Comparison of ENCODE assay signal across 9 cellular contexts in genomic region chr15:66619152-66619903, GRCh38. TPM values are rescaled to one million over a fixed set of nuclear protein-coding genes. Genes with fewer than 3 reads are reported as not detected.
DNase-seq lines count a peak whose midpoint lies in the region; ATAC-seq, FAIRE-seq and TF ChIP-seq lines count a peak whose summit lies in the region.
"Had no signal": no experiment of that assay in that cellular context is flagged by ENCODE, and none has a peak within 500 bp of the region (broad histone marks: within the 10 kb centered on the region; RNA-seq: fewer than 3 reads in every experiment).

No MANE protein-coding gene starts in this region.

- peak in 9 of 10 experiments; percentile 7 to 50 (median 19) for DNase-seq in CD4-positive, alpha-beta T cell
- DNase-seq in H7 (peak; percentile 90), RCC 7860 (ENCODE audit: low spot score) (peak; percentile 64), cardiac septum (ENCODE audit: low spot score) (peak; percentile 86), posterior cingulate gyrus (peak; percentile 26 to 94 (median 66))
- peak; percentile 54 for DNase-seq in activated naive CD8-positive, alpha-beta T cell treated with anti-CD3 and anti-CD28 coated beads for 36 hours

- POLR2A ChIA-PET in CD4-positive, alpha-beta T cell (lab: Charles Lee): interaction anchor here (1.4 kb wide), 1 partner anchor 82 kb away, joined by 3 read pairs; no protein-coding TSS in a partner anchor

- intact Hi-C loops in CD4-positive, alpha-beta T cell (cut with DNase I, micrococcal nuclease): loop anchor here (1.0 to 5.0 kb wide), 2 partner anchors 155 to 233 kb away; no protein-coding TSS in a partner anchor
- intact Hi-C loops in cardiac septum (cut with DNase I) (loop anchor here (1.0 to 5.0 kb wide), 4 partner anchors 43 to 233 kb away; no protein-coding TSS in a partner anchor), posterior cingulate gyrus (cut with DNase I) (loop anchor here (2.0 to 5.0 kb wide), 3 partner anchors 83 to 231 kb away; partner anchors contain the start of gene SMAD6)

- no peak overlapping the region for H3K4me3 Mint-ChIP-seq in CD4-positive, alpha-beta T cell
- no peak overlapping the region for H3K4me3 Mint-ChIP-seq in activated naive CD8-positive, alpha-beta T cell treated with anti-CD3 and anti-CD28 coated beads for 36 hours

- peak; percentile 44 for ATAC-seq in CD4-positive, alpha-beta T cell (ENCODE audit: poor library complexity)
- ATAC-seq in HG03039 (IDR thresholded peaks at IDR 0.05; ENCODE audit: unreplicated experiment) (no peak), HG03025 (IDR thresholded peaks at IDR 0.05; ENCODE audit: low FRiP score, unreplicated experiment) (no peak)

- H3K27me3 Mint-ChIP-seq in CD4-positive, alpha-beta T cell: peaks cover 45% of the 10 kb centered on the region
- H3K27me3 Mint-ChIP-seq in activated naive CD8-positive, alpha-beta T cell treated with anti-CD3 and anti-CD28 coated beads for 36 hours: peaks cover 35% of the 10 kb centered on the region

- no peaks in the 10 kb centered on the region for H3K9me3 ChIP-seq in CD4-positive, alpha-beta T cell (ENCODE audit: control insufficient read depth, low read length)

- peaks cover 5% of the 10 kb centered on the region for H3K4me1 Mint-ChIP-seq in CD4-positive, alpha-beta T cell (ENCODE audit: low read depth)
- no peaks in the 10 kb centered on the region for H3K4me1 Mint-ChIP-seq in activated naive CD8-positive, alpha-beta T cell treated with anti-CD3 and anti-CD28 coated beads for 36 hours

- CTCF ChIA-PET in CD4-positive, alpha-beta T cell (lab: Charles Lee): interaction anchor here (0.8 to 1.4 kb wide), 3 partner anchors 13 to 232 kb away, joined by 3 to 8 read pairs (median 3); no protein-coding TSS in a partner anchor

- H3K36me3 Mint-ChIP-seq in CD4-positive, alpha-beta T cell (ENCODE audit: low read depth): no peaks in the 10 kb centered on the region
- H3K36me3 Mint-ChIP-seq in activated naive CD8-positive, alpha-beta T cell treated with anti-CD3 and anti-CD28 coated beads for 36 hours: no peaks in the 10 kb centered on the region

- no peak overlapping the region for H3K4me3 ChIP-seq in H7 (ENCODE audit: insufficient read depth, low read depth, low read length)

- FAIRE-seq in RCC 7860 (lab: Jason Lieb, UNC): no peak

- no peak overlapping the region for H3K27ac Mint-ChIP-seq in CD4-positive, alpha-beta T cell
- no peak overlapping the region for H3K27ac Mint-ChIP-seq in activated naive CD8-positive, alpha-beta T cell treated with anti-CD3 and anti-CD28 coated beads for 36 hours

- no peaks in the 10 kb centered on the region for H3K36me3 ChIP-seq in H7 (replicated peaks; ENCODE audit: control insufficient read depth, insufficient read depth, low read length)

- H3K27me3 ChIP-seq in CD4-positive, alpha-beta T cell (ENCODE audit: control insufficient read depth, insufficient read depth, low read length): peaks cover 37% of the 10 kb centered on the region
- H3K27me3 ChIP-seq in H7 (ENCODE audit: control insufficient read depth, insufficient read depth, low read length): no peaks in the 10 kb centered on the region

- H3K9me3 Mint-ChIP-seq in CD4-positive, alpha-beta T cell: no peaks in the 10 kb centered on the region
- H3K9me3 Mint-ChIP-seq in activated naive CD8-positive, alpha-beta T cell treated with anti-CD3 and anti-CD28 coated beads for 36 hours: no peaks in the 10 kb centered on the region

- no peak overlapping the region for H3K27ac ChIP-seq in CD4-positive, alpha-beta T cell (ENCODE audit: low read depth, low read length)

- peak; percentile 69 for TF ChIP-seq CTCF in CD4-positive, alpha-beta T cell (IDR thresholded peaks at IDR 0.05)

RNA-seq across cellular contexts. Expression of gene LCTL, which starts 53.5 kb away (rescaled TPM):
- not detected for total RNA-seq in CD4-positive, alpha-beta T cell
- total RNA-seq in H7 (2014; rRNA removed; shearing (Covaris generic)): 1.9 TPM in 2 replicates
- total RNA-seq in activated naive CD8-positive, alpha-beta T cell treated with anti-CD3 and anti-CD28 coated beads for 36 hours: not detected
- not detected for total RNA-seq in cardiac septum
- total RNA-seq: subcutaneous adipose tissue had no signal

Comparison
In these comparisons a context has a peak if more than half of its experiments do, and no peak if none do; other contexts are left out.
1. DNase-seq: peak in every context shown above with its lines; median percentile 90 in H7; 86 in cardiac septum; 66 in posterior cingulate gyrus; 64 in RCC 7860; 54 in activated naive CD8-positive, alpha-beta T cell treated with anti-CD3 and anti-CD28 coated beads for 36 hours; 19 in CD4-positive, alpha-beta T cell.